8 cellular contexts compared by ENCODE assay signal in the genomic region with DNA sequence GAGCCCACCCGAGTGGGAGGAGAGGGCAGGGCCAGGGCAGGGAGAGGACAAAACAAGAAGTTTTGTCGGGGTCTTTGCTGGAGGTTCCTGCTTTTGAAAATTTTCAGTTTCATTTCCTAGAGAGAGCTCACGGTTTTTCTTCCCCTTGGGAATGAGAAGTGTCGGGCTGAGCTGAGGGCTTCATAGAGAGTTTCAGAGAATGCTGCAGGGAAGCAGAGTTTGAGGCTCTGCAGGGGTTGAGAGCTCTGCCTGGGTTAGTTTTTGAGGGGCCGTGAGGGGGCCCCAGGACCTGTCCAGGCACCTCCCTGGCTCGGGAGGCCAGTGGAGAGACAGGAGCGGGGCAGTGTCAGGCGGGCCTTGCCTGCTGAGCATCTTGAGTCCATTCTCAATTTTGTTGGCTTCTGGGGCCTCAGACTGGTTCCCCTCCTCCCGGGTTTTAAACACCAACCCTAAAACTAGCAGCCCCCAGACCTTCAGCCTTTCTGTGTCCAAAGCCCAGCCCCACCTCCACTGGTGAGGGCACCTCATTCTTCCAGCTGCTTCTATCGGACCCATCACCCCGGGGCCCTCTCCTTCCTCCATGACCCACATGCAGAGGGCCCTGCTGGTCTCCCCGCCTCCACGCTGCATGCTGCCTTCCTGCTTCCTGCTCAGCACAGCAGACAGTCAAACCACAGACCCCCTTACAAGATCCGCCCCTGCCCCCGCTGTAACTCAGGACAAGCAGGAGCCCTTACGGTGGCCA. TPM values are rescaled to one million over a fixed set of nuclear protein-coding genes. Genes with fewer than 3 reads are reported as not detected.
A peak's percentile ranks its signal among the peaks of the same experiment; 100 is the strongest.
DNase-seq lines count a peak whose midpoint lies in the region; ATAC-seq lines count a peak whose summit lies in the region.

No MANE protein-coding gene starts in this region.

- H3K4me3 ChIP-seq in SJCRH30: no peak overlapping the region

- peaks cover 38 to 56% of the 10 kb centered on the region in 2 donors for H3K4me1 Mint-ChIP-seq in immature natural killer cell

- peaks cover 5 to 8% (median 5%) of the 10 kb centered on the region in 3 donors for H3K36me3 Mint-ChIP-seq in immature natural killer cell

- H3K27ac ChIP-seq in KOPT-K1 (ENCODE audit: low read depth, low read length, poor library complexity, severe bottlenecking): peak overlapping the region; percentile 99
- H3K27ac ChIP-seq in SJCRH30: no peak overlapping the region

- H3K9me3 Mint-ChIP-seq in immature natural killer cell: no peaks in the 10 kb centered on the region

- H3K36me3 ChIP-seq in KOPT-K1 (ENCODE audit: insufficient read depth, low read length): peaks cover 36% of the 10 kb centered on the region
- no peaks in the 10 kb centered on the region for H3K36me3 ChIP-seq in SJCRH30

- H3K27ac Mint-ChIP-seq in immature natural killer cell: peak overlapping the region; percentile 81 to 94 (median 92)

- no peak for ATAC-seq in GM19328 (IDR thresholded peaks at IDR 0.05; ENCODE audit: unreplicated experiment)

- peak overlapping the region; percentile 90 to 100 (median 99) for H3K4me3 Mint-ChIP-seq in immature natural killer cell

- H3K27me3 Mint-ChIP-seq in immature natural killer cell (ENCODE audit: low read depth in 3 of 3): peaks cover 8 to 21% (median 19%) of the 10 kb centered on the region in 3 donors

- H3K4me1 ChIP-seq in SJCRH30: peaks cover 8% of the 10 kb centered on the region; the same call in 1 of the 2 replicates

- no peaks in the 10 kb centered on the region for H3K27me3 ChIP-seq in SJCRH30

- no peaks in the 10 kb centered on the region for H3K9me3 ChIP-seq in KOPT-K1 (ENCODE audit: insufficient read depth, low read length, poor library complexity, severe bottlenecking)
- no peaks in the 10 kb centered on the region for H3K9me3 ChIP-seq in SJCRH30 (replicated peaks)

- DNase-seq in activated CD8-positive, alpha-beta memory T cell treated with anti-CD3 and anti-CD28 coated beads, Interleukin-2, amount 50 U/mL, for 48 hours: peak; percentile 83
- DNase-seq in immature natural killer cell (peak; percentile 61 to 66 (median 64)), kidney glomerular epithelial cell (lab: John Stamatoyannopoulos, UW) (no peak), SJCRH30 (no peak), NCI-H510A (lab: John Stamatoyannopoulos, UW) (no peak)
- peak; percentile 56 for DNase-seq in stimulated activated naive CD4-positive, alpha-beta T cell treated with Interleukin-2 at 50 U/mL for 16 hours (lab: John Stamatoyannopoulos, UW)

RNA-seq across cellular contexts. Expression of gene RNF213, which starts 3.6 kb away (rescaled TPM):
- 100 to 1,000 TPM in 1 of 3 donors, 10 to 100 TPM in 2; 12.7 to 117 (median 25.9) TPM for polyA plus RNA-seq in immature natural killer cell
- 12.2 and 13.0 TPM in 2 replicates for total RNA-seq in SJCRH30 (2014; rRNA removed; shearing (Covaris generic))

RNA-seq across cellular contexts. Expression of gene SLC26A11, which starts 44.0 kb away (rescaled TPM):
- 1 to 10 TPM; 1.6 to 3.6 (median 3.3) TPM for polyA plus RNA-seq in immature natural killer cell
- total RNA-seq in SJCRH30 (2014; rRNA removed; shearing (Covaris generic)): 8.6 and 14.7 TPM in 2 replicates

RNA-seq across cellular contexts. Expression of gene SGSH, which starts 44.1 kb away (rescaled TPM):
- polyA plus RNA-seq in immature natural killer cell: 10 to 100 TPM; 22.6 to 32.7 (median 26.8) TPM
- 18.3 and 19.3 TPM in 2 replicates for total RNA-seq in SJCRH30 (2014; rRNA removed; shearing (Covaris generic))

Comparison
In these comparisons a context has a peak if more than half of its experiments do, and no peak if none do; other contexts are left out.
1. DNase-seq: peak in activated CD8-positive, alpha-beta memory T cell treated with anti-CD3 and anti-CD28 coated beads, Interleukin-2, amount 50 U/mL, for 48 hours (single experiment), immature natural killer cell (3 of 3) and stimulated activated naive CD4-positive, alpha-beta T cell treated with Interleukin-2 at 50 U/mL for 16 hours (single experiment); none in kidney glomerular epithelial cell (single experiment), SJCRH30 (0 of 2) and NCI-H510A (single experiment).